In genomic region chr11:106391771-106392412, GRCh38 we compare ENCODE assay signal across 16 cellular contexts.
DNase-seq lines count a peak whose midpoint lies in the region; TF ChIP-seq lines count a peak whose summit lies in the region.
"Had no signal": no experiment of that assay in that cellular context is flagged by ENCODE, and none has a peak within 500 bp of the region (broad histone marks: within the 10 kb centered on the region; RNA-seq: fewer than 3 reads in every experiment).

No MANE protein-coding gene starts in this region.

- H3K36me3 Mint-ChIP-seq in neural progenitor cell, result no peaks in the 10 kb centered on the region
- H3K36me3 Mint-ChIP-seq: activated naive CD8-positive, alpha-beta T cell treated with anti-CD3 and anti-CD28 coated beads for 36 hours had no signal

- TF ChIP-seq EP300 in SK-N-SH (IDR thresholded peaks at IDR 0.05; ENCODE audit: borderline replicate concordance in 1 of 2, low read depth in 1 of 2, low read length in 1 of 2), result peak; percentile 34 to 95; a peak in 3 of 4 replicates

- WGBS in SK-N-SH (ENCODE audit: low lambda C conversion rate), result 2% methylated on average over 2 of the region's 2 CpGs

- peaks cover 8% of the 10 kb centered on the region for H3K27me3 Mint-ChIP-seq in neural progenitor cell (ENCODE audit: insufficient read depth, low read depth)
- H3K27me3 Mint-ChIP-seq: activated naive CD8-positive, alpha-beta T cell treated with anti-CD3 and anti-CD28 coated beads for 36 hours; dendritic cell treated with granulocyte-macrophage colony-stimulating factor and Interleukin-4, amounts not matched to agents 40 ng/mL and 50 ng/mL, for 4 days had no signal

- H3K4me3 Mint-ChIP-seq in neural progenitor cell, result no peak overlapping the region
- H3K4me3 Mint-ChIP-seq: activated naive CD8-positive, alpha-beta T cell treated with anti-CD3 and anti-CD28 coated beads for 36 hours; dendritic cell treated with granulocyte-macrophage colony-stimulating factor and Interleukin-4, amounts not matched to agents 40 ng/mL and 50 ng/mL, for 4 days had no signal

- H3K27me3 ChIP-seq in SK-N-SH (ENCODE audit: insufficient read depth) (no peaks in the 10 kb centered on the region), neural progenitor cell (no peaks in the 10 kb centered on the region)
- H3K27me3 ChIP-seq: vagina had no signal

- DNase-seq in ELR (ENCODE audit: low read depth) (peak; percentile 72), SK-N-SH (no peak), fibroblast of mammary gland (ENCODE audit: low read depth) (peak; percentile 44), renal cortical epithelial cell (ENCODE audit: low read depth) (peak; percentile 23), NCI-H524 treated with DMSO at 0.1 percent for 48 hours (lab: John Stamatoyannopoulos, UW) (no peak), neural progenitor cell (ENCODE audit: low spot score) (no peak), SKM-1 treated with dmso at 0.1 percent for 144 hours (lab: John Stamatoyannopoulos, UW; ENCODE audit: unreplicated experiment) (no peak), DMS79 (lab: John Stamatoyannopoulos, UW) (no peak)
- DNase-seq: activated CD4-positive, CD25-positive, alpha-beta regulatory T cell; activated CD8-positive, alpha-beta memory T cell treated with anti-CD3 and anti-CD28 coated beads, Interleukin-2, amount 50 U/mL, for 4 hours; activated naive CD8-positive, alpha-beta T cell treated with anti-CD3 and anti-CD28 coated beads for 36 hours; NCI-H1092; stimulated activated CD4-positive, alpha-beta T cell treated with anti-CD3 and anti-CD28 coated beads, Interleukin-4, amount 100 ng/mL, for 4 hours; stimulated activated naive CD4-positive, alpha-beta T cell had no signal

- H3K4me1 ChIP-seq in SK-N-SH (ENCODE audit: control insufficient read depth in 1 of 2, insufficient read depth in 2 of 2, low read depth in 1 of 2, low read length in 1 of 2) (peaks cover 0 to 36% of the 10 kb centered on the region in 2 experiments; a peak in 2 of 4 replicates), neural progenitor cell (peaks cover 13% of the 10 kb centered on the region)

- POLR2A ChIA-PET in SK-N-SH (lab: Yijun Ruan, JAX), result no interaction called here

- peaks cover 16% of the 10 kb centered on the region for H3K9me3 Mint-ChIP-seq in neural progenitor cell

- peak overlapping the region; percentile 85 to 92; a peak in 3 of 4 replicates for H3K27ac ChIP-seq in SK-N-SH (ENCODE audit: low read depth in 2 of 2, low read length in 1 of 2)
- H3K27ac ChIP-seq in neural progenitor cell, result no peak overlapping the region
- H3K27ac ChIP-seq: vagina had no signal

- H3K9me3 ChIP-seq in SK-N-SH (no peaks in the 10 kb centered on the region), neural progenitor cell (ENCODE audit: low read depth) (no peaks in the 10 kb centered on the region)
- H3K9me3 ChIP-seq: vagina had no signal

- H2AFZ ChIP-seq in SK-N-SH (ENCODE audit: low read depth), result peak overlapping the region; percentile 65; the same call in 1 of the 2 replicates
- H2AFZ ChIP-seq in neural progenitor cell (replicated peaks), result no peak overlapping the region

- peaks cover 0 to 3% of the 10 kb centered on the region in 2 experiments for H3K36me3 ChIP-seq in SK-N-SH (replicated peaks in 1 of 2; ENCODE audit: control insufficient read depth in 1 of 2, insufficient read depth in 2 of 2, low read length in 1 of 2)
- H3K36me3 ChIP-seq in neural progenitor cell, result no peaks in the 10 kb centered on the region
- H3K36me3 ChIP-seq: vagina had no signal

- no peak overlapping the region for H3K27ac Mint-ChIP-seq in neural progenitor cell
- H3K27ac Mint-ChIP-seq: activated naive CD8-positive, alpha-beta T cell treated with anti-CD3 and anti-CD28 coated beads for 36 hours; dendritic cell treated with granulocyte-macrophage colony-stimulating factor and Interleukin-4, amounts not matched to agents 40 ng/mL and 50 ng/mL, for 4 days had no signal

- no peaks in the 10 kb centered on the region for H3K79me2 ChIP-seq in SK-N-SH (ENCODE audit: insufficient read depth)
- H3K79me2 ChIP-seq in neural progenitor cell (ENCODE audit: low read depth), result no peaks in the 10 kb centered on the region

- no peaks in the 10 kb centered on the region for H4K20me1 ChIP-seq in SK-N-SH (ENCODE audit: insufficient read depth)
- H4K20me1 ChIP-seq in neural progenitor cell (ENCODE audit: low read depth), result no peaks in the 10 kb centered on the region

- H3K4me1 Mint-ChIP-seq in neural progenitor cell, result no peaks in the 10 kb centered on the region
- H3K4me1 Mint-ChIP-seq: activated naive CD8-positive, alpha-beta T cell treated with anti-CD3 and anti-CD28 coated beads for 36 hours had no signal

- H3F3A ChIP-seq in SK-N-SH (replicated peaks; ENCODE audit: insufficient read depth) (peaks cover 26% of the 10 kb centered on the region), neural progenitor cell (ENCODE audit: low read depth) (no peaks in the 10 kb centered on the region)

- H3K9ac ChIP-seq in SK-N-SH (peak overlapping the region; percentile 42; the same call in 1 of the 2 replicates), neural progenitor cell (no peak overlapping the region)

- TF ChIP-seq RAD21 in SK-N-SH (IDR thresholded peaks at IDR 0.05; ENCODE audit: low read length), result no peak

- CTCF ChIA-PET in SK-N-SH (lab: Yijun Ruan, JAX), result no interaction called here

- H3K4me3 ChIP-seq in SK-N-SH (ENCODE audit: low read depth in 2 of 2, low read length in 1 of 2) (no peak overlapping the region), fibroblast of mammary gland (ENCODE audit: control insufficient read depth, low read depth, low read length) (no peak overlapping the region), neural progenitor cell (no peak overlapping the region)
- H3K4me3 ChIP-seq: vagina had no signal

- peak overlapping the region; percentile 38; the same call in 1 of the 2 replicates for H3K4me2 ChIP-seq in SK-N-SH
- H3K4me2 ChIP-seq in neural progenitor cell, result no peak overlapping the region

- no peak for TF ChIP-seq CTCF in SK-N-SH (IDR thresholded peaks at IDR 0.05)
- TF ChIP-seq CTCF in fibroblast of mammary gland (conservative IDR thresholded peaks at IDR 0.05; ENCODE audit: control insufficient read depth, insufficient read depth, low read depth, low read length), result no peak
- TF ChIP-seq CTCF in neural progenitor cell (IDR thresholded peaks at IDR 0.05), result no peak

- H3K9me2 ChIP-seq in SK-N-SH, result no peaks in the 10 kb centered on the region

TF ChIP-seq in SK-N-SH, 30 proteins besides CTCF, POLR2A, EP300 and RAD21 (continues in another document):
- TF ChIP-seq TEAD4 (IDR thresholded peaks at IDR 0.05; ENCODE audit: borderline replicate concordance, insufficient read depth), result peak; percentile 70
- no peak for TF ChIP-seq FOXJ3 (CRISPR knock-in tag; IDR thresholded peaks at IDR 0.05)
- no peak for TF ChIP-seq USF2 (IDR thresholded peaks at IDR 0.05; ENCODE audit: borderline replicate concordance, low read depth, low read length)
- TF ChIP-seq GATA2 (CRISPR knock-in tag; IDR thresholded peaks at IDR 0.05), result no peak
- no peak for TF ChIP-seq IRF3 (IDR thresholded peaks at IDR 0.05; ENCODE audit: low read depth, low read length)
- TF ChIP-seq PBX3 (IDR thresholded peaks at IDR 0.05), result peak; percentile 67
- no peak for TF ChIP-seq YY1 (IDR thresholded peaks at IDR 0.05; ENCODE audit: low read depth)
- no peak for TF ChIP-seq ELF1 (IDR thresholded peaks at IDR 0.05)
- peak; percentile 83 for TF ChIP-seq TCF12 (IDR thresholded peaks at IDR 0.05)
- no peak for TF ChIP-seq ZBTB33 (IDR thresholded peaks at IDR 0.05; ENCODE audit: borderline replicate concordance, low read depth)
- TF ChIP-seq EZH2phosphoT487 (IDR thresholded peaks at IDR 0.05; ENCODE audit: borderline replicate concordance, low read depth), result no peak
- peak; percentile 84 for TF ChIP-seq NFIC (IDR thresholded peaks at IDR 0.05; ENCODE audit: borderline replicate concordance)
- TF ChIP-seq MXI1 (IDR thresholded peaks at IDR 0.05; ENCODE audit: low read depth, low read length), result no peak

Comparison
In these comparisons a context has a peak if more than half of its experiments do, and no peak if none do; other contexts are left out.
1. DNase-seq: peak in ELR (single experiment), fibroblast of mammary gland (single experiment) and renal cortical epithelial cell (single experiment); none in SK-N-SH (single experiment), NCI-H524 treated with DMSO at 0.1 percent for 48 hours (single experiment), neural progenitor cell (single experiment), SKM-1 treated with dmso at 0.1 percent for 144 hours (single experiment) and DMS79 (single experiment).